Comparison of ENCODE assay signal across 22 cellular contexts in the genomic region with DNA sequence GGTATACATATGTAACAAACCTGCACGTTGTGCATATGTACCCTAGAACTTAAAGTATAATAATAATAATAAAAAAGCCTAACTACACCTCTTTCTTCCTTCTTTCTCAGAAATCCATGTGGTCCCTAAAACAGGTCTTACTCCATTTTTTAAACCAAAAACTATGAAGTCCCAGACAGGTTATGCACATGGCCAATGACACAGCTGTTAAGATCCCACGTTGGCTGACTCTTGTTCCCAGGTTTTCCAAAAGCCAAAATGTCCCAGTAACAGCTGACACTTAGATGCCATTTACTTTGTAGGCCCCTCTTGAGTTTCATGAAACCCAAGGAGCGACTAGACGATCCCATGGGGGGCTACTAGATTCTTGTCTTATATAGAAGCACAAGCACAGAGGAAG.
"Had no signal": no experiment of that assay in that cellular context is flagged by ENCODE, and none has a peak within 500 bp of the region (broad histone marks: within the 10 kb centered on the region; RNA-seq: fewer than 3 reads in every experiment).

No MANE protein-coding gene starts in this region.

- H3K9me3 ChIP-seq: SK-N-SH had no signal

- H3K4me1 Mint-ChIP-seq: T-cell had no signal

- H3K36me3 Mint-ChIP-seq: T-cell had no signal

- H3K27ac Mint-ChIP-seq: T-cell had no signal

- H3K27me3 ChIP-seq: MG63 had no signal

- ATAC-seq: T-cell had no signal

- H3K4me3 ChIP-seq: MG63 had no signal

- H3K36me3 ChIP-seq: MG63 had no signal

- H3K4me3 Mint-ChIP-seq: T-cell had no signal

- DNase-seq: IMR-90, Karpas-422, KG1, MG63, NCI-H1092, NCI-H1105 treated with DMSO at 0.1 percent for 48 hours, NCI-H1417 treated with DMSO at 0.1 percent for 48 hours, NCI-H146, NCI-H187 treated with DMSO at 0.1 percent for 48 hours, NCI-H2029 treated with DMSO at 0.1 percent for 48 hours, NCI-H2107, NCI-H226, NCI-H446, NCI-H510A, NCI-H524 treated with DMSO at 0.1 percent for 48 hours, NCI-H69, NCI-H774, RPMI8226, SHP77, SK-N-SH, SW 1271, T-cell had no signal
